11 cellular contexts compared by ENCODE assay signal in the genomic region with DNA sequence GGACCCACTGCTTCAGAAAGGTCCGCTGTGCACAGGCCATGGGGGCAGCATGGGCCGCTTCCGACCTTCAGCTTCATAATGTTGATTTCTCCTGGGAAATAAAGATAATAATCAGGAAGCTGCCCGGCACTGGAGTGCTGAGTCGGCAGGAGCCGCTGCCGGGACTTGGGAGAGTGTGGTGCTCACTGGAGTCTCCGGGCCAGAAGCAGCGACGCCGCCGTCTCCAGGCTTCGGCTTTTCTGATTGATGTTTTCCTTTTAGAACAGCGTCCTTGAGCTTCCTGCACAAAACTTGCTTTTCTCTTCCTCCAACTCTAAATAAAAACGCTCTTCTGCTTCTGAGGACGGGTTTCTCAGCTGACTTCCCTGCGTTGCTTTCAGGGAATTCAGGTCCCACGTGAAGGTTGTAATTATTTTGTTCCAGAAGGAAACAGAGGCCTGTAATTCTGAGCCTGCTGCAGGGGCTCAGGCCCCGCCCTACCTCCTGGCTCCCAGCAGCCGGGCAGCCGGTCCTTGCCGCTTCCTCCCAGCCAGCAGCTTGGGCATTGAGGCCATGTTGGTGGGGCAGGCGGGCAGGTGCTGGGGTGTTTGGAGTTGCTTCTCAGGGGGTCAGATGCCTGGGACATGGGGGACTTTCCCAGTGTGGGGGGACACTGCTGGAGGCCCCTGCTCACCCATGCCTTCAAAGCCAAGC. TPM values are rescaled to one million over a fixed set of nuclear protein-coding genes. Genes with fewer than 3 reads are reported as not detected.
DNase-seq lines count a peak whose midpoint lies in the region; ATAC-seq and TF ChIP-seq lines count a peak whose summit lies in the region.
"Had no signal": no experiment of that assay in that cellular context is flagged by ENCODE, and none has a peak within 500 bp of the region (broad histone marks: within the 10 kb centered on the region; RNA-seq: fewer than 3 reads in every experiment).

No MANE protein-coding gene starts in this region.

- no peaks in the 10 kb centered on the region for H3K27me3 Mint-ChIP-seq in activated T-cell treated with anti-CD3 and anti-CD28 coated beads, Interleukin-2, amount 50 U/mL, for 72 hours (ENCODE audit: low read depth)
- H3K27me3 Mint-ChIP-seq: naive thymus-derived CD8-positive, alpha-beta T cell; stimulated activated naive CD8-positive, alpha-beta T cell treated with anti-CD3 and anti-CD28 coated beads, Interleukin-15, Interleukin-2, amounts not matched to agents 100 ng/mL and 50 ng/mL, for 24 hours had no signal

- intact Hi-C loops in thyroid gland (cut with DNase I): no loop called here

- DNase-seq in NCI-H510A (lab: John Stamatoyannopoulos, UW): peak; percentile 38
- peak; percentile 73 for DNase-seq in epidermal melanocyte (ENCODE audit: insufficient read length, low spot score)
- no peak for DNase-seq in mesendoderm
- DNase-seq in thyroid gland: peak; percentile 72 to 73
- no peak for DNase-seq in GM10248 (ENCODE audit: extremely low spot score)
- no peak for DNase-seq in iPS-NIHi11 (ENCODE audit: low spot score)
- no peak for DNase-seq in activated T-cell treated with anti-CD3 and anti-CD28 coated beads, Interleukin-2, amount 50 U/mL, for 72 hours
- DNase-seq: naive thymus-derived CD8-positive, alpha-beta T cell; NCI-H1105 treated with DMSO at 0.1 percent for 48 hours had no signal

- TF ChIP-seq CTCF in thyroid gland (IDR thresholded peaks at IDR 0.05) (peak in 1 of 6 experiments; percentile 20), GM10248 (IDR thresholded peaks at IDR 0.05; ENCODE audit: control extremely low read depth, extremely low read depth, low read depth, missing control alignments) (no peak)

- CTCF ChIA-PET in GM10248 (lab: Yijun Ruan, JAX): interaction anchor here (1.5 kb wide), 1 partner anchor 9 kb away, joined by 4 read pairs; no protein-coding TSS in a partner anchor

- H3K9me3 ChIP-seq in thyroid gland: no peaks in the 10 kb centered on the region

- no peak overlapping the region for H3K27ac ChIP-seq in mesendoderm (ENCODE audit: low read depth, low read length)
- H3K27ac ChIP-seq in thyroid gland: peak overlapping the region; percentile 75 to 98 (median 78)

- peaks cover 12% of the 10 kb centered on the region for H3K4me1 Mint-ChIP-seq in activated T-cell treated with anti-CD3 and anti-CD28 coated beads, Interleukin-2, amount 50 U/mL, for 72 hours (ENCODE audit: low read depth)

- H2BK120ac ChIP-seq in mesendoderm (ENCODE audit: low read depth, low read length): no peak overlapping the region

- H3K79me1 ChIP-seq in mesendoderm (ENCODE audit: low read length): peaks cover 5% of the 10 kb centered on the region

- H3K27me3 ChIP-seq in mesendoderm (ENCODE audit: insufficient read depth, low read length, poor library complexity) (no peaks in the 10 kb centered on the region), thyroid gland (no peaks in the 10 kb centered on the region)

- no peak overlapping the region for H2AK5ac ChIP-seq in mesendoderm (ENCODE audit: low read length)

- no peak for TF ChIP-seq POLR2A in thyroid gland (IDR thresholded peaks at IDR 0.05)

- peaks cover 11% of the 10 kb centered on the region for H3K4me1 ChIP-seq in mesendoderm (ENCODE audit: control insufficient read depth, low read depth, low read length)
- H3K4me1 ChIP-seq in thyroid gland: peaks cover 59 to 71% of the 10 kb centered on the region in 2 donors

- H3K4me3 Mint-ChIP-seq in activated T-cell treated with anti-CD3 and anti-CD28 coated beads, Interleukin-2, amount 50 U/mL, for 72 hours: no peak overlapping the region
- H3K4me3 Mint-ChIP-seq: stimulated activated naive CD8-positive, alpha-beta T cell treated with anti-CD3 and anti-CD28 coated beads, Interleukin-15, Interleukin-2, amounts not matched to agents 100 ng/mL and 50 ng/mL, for 24 hours had no signal

- no peak overlapping the region for H4K5ac ChIP-seq in mesendoderm (ENCODE audit: low read length)

- no peak overlapping the region for H2BK15ac ChIP-seq in mesendoderm (replicated peaks; ENCODE audit: low read depth)

- H3K4ac ChIP-seq in mesendoderm (ENCODE audit: low read depth, low read length): no peak overlapping the region

- H3K36me3 ChIP-seq in mesendoderm (ENCODE audit: control insufficient read depth, insufficient read depth, low read length) (no peaks in the 10 kb centered on the region), thyroid gland (peaks cover 0 to 8% of the 10 kb centered on the region in 2 donors)

- no peak for ATAC-seq in HG02763 (IDR thresholded peaks at IDR 0.05; ENCODE audit: unreplicated experiment)
- ATAC-seq in activated T-cell treated with anti-CD3 and anti-CD28 coated beads, Interleukin-2, amount 50 U/mL, for 72 hours (replicated peaks in 1 of 2): no peak
- ATAC-seq: naive thymus-derived CD8-positive, alpha-beta T cell had no signal

- no peak overlapping the region for H2BK5ac ChIP-seq in mesendoderm (ENCODE audit: low read length)

- H3K9ac ChIP-seq in mesendoderm (ENCODE audit: low read length): no peak overlapping the region

- H3K56ac ChIP-seq in mesendoderm (ENCODE audit: low read length): peak overlapping the region; percentile 54

- H4K8ac ChIP-seq in mesendoderm (ENCODE audit: low read depth, low read length): no peak overlapping the region

- H3K4me3 ChIP-seq in mesendoderm (ENCODE audit: low read length) (no peak overlapping the region), thyroid gland (replicated peaks in 1 of 3) (no peak overlapping the region)

- peaks cover 7% of the 10 kb centered on the region for H3K79me2 ChIP-seq in mesendoderm (ENCODE audit: control insufficient read depth, insufficient read depth, low read length)

- POLR2A ChIA-PET in GM10248 (lab: Yijun Ruan, JAX): no interaction called here

- peak overlapping the region; percentile 59 for H3K23ac ChIP-seq in mesendoderm (ENCODE audit: low read length)

- no peak overlapping the region for H3K18ac ChIP-seq in mesendoderm (ENCODE audit: low read length)

- H3K36me3 Mint-ChIP-seq in activated T-cell treated with anti-CD3 and anti-CD28 coated beads, Interleukin-2, amount 50 U/mL, for 72 hours (ENCODE audit: insufficient read depth in 2 of 2): no peaks in the 10 kb centered on the region

- no peak overlapping the region for H3K27ac Mint-ChIP-seq in activated T-cell treated with anti-CD3 and anti-CD28 coated beads, Interleukin-2, amount 50 U/mL, for 72 hours
- H3K27ac Mint-ChIP-seq: stimulated activated naive CD8-positive, alpha-beta T cell treated with anti-CD3 and anti-CD28 coated beads, Interleukin-15, Interleukin-2, amounts not matched to agents 100 ng/mL and 50 ng/mL, for 24 hours had no signal

- no peak overlapping the region for H3K4me2 ChIP-seq in mesendoderm (ENCODE audit: low read length)

- H3K9me3 Mint-ChIP-seq in activated T-cell treated with anti-CD3 and anti-CD28 coated beads, Interleukin-2, amount 50 U/mL, for 72 hours: no peaks in the 10 kb centered on the region
- H3K9me3 Mint-ChIP-seq: naive thymus-derived CD8-positive, alpha-beta T cell; stimulated activated naive CD8-positive, alpha-beta T cell treated with anti-CD3 and anti-CD28 coated beads, Interleukin-15, Interleukin-2, amounts not matched to agents 100 ng/mL and 50 ng/mL, for 24 hours had no signal

- no CpG with 5 or more reads among the region's 23 CpGs for WGBS in mesendoderm (ENCODE audit: extremely low coverage, insufficient coverage, low lambda C conversion rate)
- 13 to 17% methylated on average over 22 to 23 of the region's 23 CpGs for WGBS in thyroid gland, 2 donors

RNA-seq across cellular contexts. Expression of a gene that starts 14.7 kb away (rescaled TPM):
- 4.0 TPM for polyA plus RNA-seq in mesendoderm (2013, experiment 1 of 2)
- polyA plus RNA-seq in mesendoderm (2013, experiment 2 of 2): 3.9 TPM
- total RNA-seq in thyroid gland: 10 to 100 TPM; 14.5 to 35.4 (median 27.3) TPM
- 1 to 10 TPM; 3.1 to 5.2 TPM for total RNA-seq in activated T-cell treated with anti-CD3 and anti-CD28 coated beads, Interleukin-2, amount 50 U/mL, for 72 hours

Comparison
In these comparisons a context has a peak if more than half of its experiments do, and no peak if none do; other contexts are left out.
1. DNase-seq: peak in NCI-H510A (single experiment), epidermal melanocyte (single experiment) and thyroid gland (2 of 2); none in mesendoderm (single experiment), GM10248 (single experiment), iPS-NIHi11 (single experiment) and activated T-cell treated with anti-CD3 and anti-CD28 coated beads, Interleukin-2, amount 50 U/mL, for 72 hours (0 of 2).